ENCODE assay signal across 14 cellular contexts in the genomic region with DNA sequence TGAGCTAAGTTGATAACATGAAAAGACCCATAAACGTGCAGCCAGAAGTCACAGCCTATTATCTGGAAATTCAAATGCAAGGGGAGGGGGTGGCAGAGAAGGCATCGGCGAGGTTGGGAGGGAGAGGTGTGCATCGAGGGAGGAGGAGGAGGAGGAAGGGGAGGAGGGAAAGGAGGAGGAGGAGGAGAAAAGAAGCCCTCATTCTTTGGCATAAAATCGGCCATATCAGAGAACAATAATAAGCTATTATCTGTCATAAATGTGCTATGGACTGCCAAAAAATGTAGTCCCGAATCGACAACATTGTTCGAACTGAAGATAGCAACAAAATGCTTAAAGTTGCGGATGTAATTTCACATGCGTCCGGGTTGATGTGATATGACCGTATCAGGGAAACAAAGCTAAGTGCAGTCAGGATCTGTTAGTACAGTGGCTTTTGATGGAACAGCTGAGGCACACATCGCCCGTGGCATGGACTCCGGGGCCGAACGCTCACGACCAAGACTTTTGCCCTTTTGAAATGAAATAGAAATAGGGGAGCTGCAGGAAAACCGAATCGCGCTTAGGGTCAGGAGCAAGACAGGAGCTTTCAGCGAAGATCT. TPM values are rescaled to one million over a fixed set of nuclear protein-coding genes. Genes with fewer than 3 reads are reported as not detected.
DNase-seq lines count a peak whose midpoint lies in the region; ATAC-seq, FAIRE-seq and TF ChIP-seq lines count a peak whose summit lies in the region.
"Had no signal": no experiment of that assay in that cellular context is flagged by ENCODE, and none has a peak within 500 bp of the region (broad histone marks: within the 10 kb centered on the region; RNA-seq: fewer than 3 reads in every experiment).

No MANE protein-coding gene starts in this region.

- POLR2A ChIA-PET in HepG2 (lab: Yijun Ruan, JAX), result no interaction called here
- POLR2A ChIA-PET in activated CD8-positive, alpha-beta T cell treated with anti-CD3 and anti-CD28 coated beads for 36 hours (lab: Charles Lee), result interaction anchor here (0.7 kb wide), 1 partner anchor 10 kb away, joined by 4 read pairs; no protein-coding TSS in a partner anchor

- no peak overlapping the region for H3K27ac ChIP-seq in HepG2 (ENCODE audit: extremely low read length, insufficient read depth, low read length)
- no peak overlapping the region for H3K27ac ChIP-seq in right lobe of liver
- H3K27ac ChIP-seq in iPS-18a (ENCODE audit: low read length), result no peak overlapping the region
- H3K27ac ChIP-seq: prostate gland had no signal

- TF ChIP-seq RAD21 in HepG2 (CRISPR knock-in tag; IDR thresholded peaks at IDR 0.05), result no peak

- peaks cover 50% of the 10 kb centered on the region for H3K4me1 Mint-ChIP-seq in activated CD8-positive, alpha-beta T cell treated with anti-CD3 and anti-CD28 coated beads for 36 hours (ENCODE audit: low read depth)

- H3K27me3 Mint-ChIP-seq in activated CD8-positive, alpha-beta T cell treated with anti-CD3 and anti-CD28 coated beads for 36 hours, result peaks cover 89% of the 10 kb centered on the region

- ATAC-seq in HepG2 (no peak), right lobe of liver (no peak)
- no peak for ATAC-seq in activated CD8-positive, alpha-beta T cell treated with anti-CD3 and anti-CD28 coated beads for 36 hours

- intact Hi-C loops in HepG2 (cut with micrococcal nuclease; ENCODE audit: unreplicated experiment) (no loop called here), right lobe of liver (cut with DNase I) (no loop called here)
- intact Hi-C loops in activated CD8-positive, alpha-beta T cell treated with anti-CD3 and anti-CD28 coated beads for 36 hours (cut with micrococcal nuclease), result loop anchor here (5.0 to 10.0 kb wide), 3 partner anchors 109 to 436 kb away; no protein-coding TSS in a partner anchor

- 48% methylated on average over 22 of the region's 22 CpGs for WGBS in HepG2 (ENCODE audit: low lambda C conversion rate)
- WGBS in right lobe of liver (ENCODE audit: insufficient coverage, low coverage, low lambda C conversion rate, missing lambda C conversion rate), result 15% methylated on average over 22 of the region's 22 CpGs

- H2AFZ ChIP-seq in HepG2 (ENCODE audit: low read length), result no peak overlapping the region

- H3K9me3 ChIP-seq in HepG2 (ENCODE audit: low read length), result no peaks in the 10 kb centered on the region
- H3K9me3 ChIP-seq in right lobe of liver, result no peaks in the 10 kb centered on the region
- no peaks in the 10 kb centered on the region for H3K9me3 ChIP-seq in iPS-18a (ENCODE audit: control insufficient read depth, low read depth, low read length)
- H3K9me3 ChIP-seq: prostate gland had no signal

- no peaks in the 10 kb centered on the region for H4K20me1 ChIP-seq in HepG2 (ENCODE audit: insufficient read depth, low read length)

- CTCF ChIA-PET in HepG2 (lab: Yijun Ruan, JAX; ENCODE audit: low intra/inter-chr PET ratio, low total read pairs), result no interaction called here
- CTCF ChIA-PET in activated CD8-positive, alpha-beta T cell treated with anti-CD3 and anti-CD28 coated beads for 36 hours (lab: Charles Lee), result interaction anchor here (0.8 to 6.1 kb wide), 12 partner anchors 8 to 683 kb away, joined by 3 to 50 read pairs (median 4); no protein-coding TSS in a partner anchor

- H3K4me3 Mint-ChIP-seq in activated CD8-positive, alpha-beta T cell treated with anti-CD3 and anti-CD28 coated beads for 36 hours, result peak overlapping the region; percentile 1

- H3K9ac ChIP-seq in HepG2 (ENCODE audit: insufficient read depth, low read depth, low read length) (no peak overlapping the region), iPS-18a (ENCODE audit: low read length) (no peak overlapping the region)

- in situ Hi-C loops in HepG2 (cut with HindIII; ENCODE audit: extremely low pct_ligation_motif_present, low pct_unique_long_range_greater_than_20kb), result loop anchor here (10.0 kb wide), 1 partner anchor 436 kb away; no protein-coding TSS in a partner anchor

- no TSS peak for BruUV-seq in HepG2 (replicated peaks; lab: Mats Ljungman, UMichigan)

- H3K4me2 ChIP-seq in HepG2 (ENCODE audit: low read depth, low read length), result no peak overlapping the region

- DNase-seq in HepG2 (ENCODE audit: low spot score) (no peak), right lobe of liver (no peak), Kasumi-1 (lab: John Stamatoyannopoulos, UW) (no peak), globus pallidus (ENCODE audit: low spot score) (no peak), NCI-H2227 (lab: John Stamatoyannopoulos, UW; ENCODE audit: unreplicated experiment) (no peak)
- DNase-seq in activated CD8-positive, alpha-beta T cell treated with anti-CD3 and anti-CD28 coated beads for 36 hours, result no peak
- DNase-seq in central memory CD4-positive, alpha-beta T cell, result no peak

- TF ChIP-seq POLR2A in HepG2 (IDR thresholded peaks at IDR 0.05; ENCODE audit: insufficient read depth in 1 of 2, low read depth in 2 of 2, low read length in 2 of 2) (no peak), right lobe of liver (IDR thresholded peaks at IDR 0.05) (no peak)

- no peak overlapping the region for H3K27ac Mint-ChIP-seq in activated CD8-positive, alpha-beta T cell treated with anti-CD3 and anti-CD28 coated beads for 36 hours

- H3K4me3 ChIP-seq in HepG2 (replicated peaks in 1 of 3; ENCODE audit: insufficient read depth in 1 of 3, low read depth in 2 of 3, low read length in 3 of 3) (no peak overlapping the region), right lobe of liver (no peak overlapping the region), iPS-18a (ENCODE audit: low read length) (peak overlapping the region; percentile 29)
- H3K4me3 ChIP-seq: prostate gland had no signal

- H3K27me3 ChIP-seq in HepG2 (ENCODE audit: control insufficient read depth in 1 of 2, insufficient read depth in 2 of 2, low read length in 2 of 2) (peaks cover 4 to 36% of the 10 kb centered on the region in 2 experiments; a peak in 4 of 5 replicates), right lobe of liver (peaks cover 14 to 76% of the 10 kb centered on the region in 2 donors), iPS-18a (ENCODE audit: control insufficient read depth, insufficient read depth, low read length) (peaks cover 100% of the 10 kb centered on the region)

- TF ChIP-seq CTCF in HepG2 (CRISPR knock-in tag; IDR thresholded peaks at IDR 0.05) (no peak), right lobe of liver (IDR thresholded peaks at IDR 0.05) (no peak)
- no peak for TF ChIP-seq CTCF in activated CD8-positive, alpha-beta T cell treated with anti-CD3 and anti-CD28 coated beads for 36 hours (IDR thresholded peaks at IDR 0.05)

- peaks cover 11% of the 10 kb centered on the region for H3K36me3 Mint-ChIP-seq in activated CD8-positive, alpha-beta T cell treated with anti-CD3 and anti-CD28 coated beads for 36 hours (ENCODE audit: low read depth)

- H3K79me2 ChIP-seq in HepG2 (ENCODE audit: insufficient read depth, low read length), result no peaks in the 10 kb centered on the region

- H3K9me3 Mint-ChIP-seq in activated CD8-positive, alpha-beta T cell treated with anti-CD3 and anti-CD28 coated beads for 36 hours, result peaks cover 2% of the 10 kb centered on the region

- FAIRE-seq in HepG2 (lab: Jason Lieb, UNC), result no peak
- FAIRE-seq: colon, H54 had no signal

- TF ChIP-seq EP300 in HepG2 (IDR thresholded peaks at IDR 0.05; ENCODE audit: low read depth in 2 of 2, low read length in 2 of 2) (no peak), HepG2 (CRISPR knock-in tag; IDR thresholded peaks at IDR 0.05; ENCODE audit: borderline replicate concordance) (no peak)

- H3K36me3 ChIP-seq in HepG2 (replicated peaks in 1 of 2; ENCODE audit: control insufficient read depth in 1 of 2, insufficient read depth in 2 of 2, low read length in 2 of 2), result no peaks in the 10 kb centered on the region
- no peaks in the 10 kb centered on the region for H3K36me3 ChIP-seq in right lobe of liver
- no peaks in the 10 kb centered on the region for H3K36me3 ChIP-seq in iPS-18a (ENCODE audit: control insufficient read depth, low read depth, low read length)
- H3K36me3 ChIP-seq: prostate gland had no signal

- 0 out of 2 replicates have a peak, but pooled peaks cover 13% of the 10 kb centered on the region for H3K4me1 ChIP-seq in HepG2 (ENCODE audit: insufficient read depth, low read length)
- peaks cover 0 to 32% (median 4%) of the 10 kb centered on the region in 4 donors for H3K4me1 ChIP-seq in right lobe of liver
- peaks cover 47% of the 10 kb centered on the region for H3K4me1 ChIP-seq in iPS-18a (ENCODE audit: control insufficient read depth, low read depth, low read length)

TF ChIP-seq in HepG2, 621 proteins besides CTCF, POLR2A, EP300 and RAD21:
- TF ChIP-seq SMARCC2 (IDR thresholded peaks at IDR 0.05) (no peak), ZNF263 (CRISPR knock-in tag; IDR thresholded peaks at IDR 0.05) (peak; percentile 40; the same call in 1 of the 2 replicates)

RNA-seq across cellular contexts. Expression of gene BARHL2, which starts 11.7 kb away (rescaled TPM):
- not detected in 2 replicates for total RNA-seq in HepG2 (2016; rRNA removed; fragmentation: Illumina TruSeq; extraction: Trizol)
- total RNA-seq in HepG2 (2016; cell fraction: cytosol; rRNA removed; fragmentation: Illumina TruSeq; extraction: Trizol; ENCODE audit: low read depth), result not detected in 2 replicates
- not detected in 2 replicates for total RNA-seq in HepG2 (2016; cell fraction: insoluble cytoplasmic fraction; rRNA removed; fragmentation: Illumina TruSeq; extraction: Trizol)
- total RNA-seq in HepG2 (2016; cell fraction: membrane; rRNA removed; fragmentation: Illumina TruSeq; extraction: Trizol), result not detected in 2 replicates
- total RNA-seq in HepG2 (2016; cell fraction: nucleus; rRNA removed; fragmentation: Illumina TruSeq; extraction: Trizol), result not detected in 2 replicates
- not detected in 2 replicates for polyA plus RNA-seq in HepG2 (2011; rRNA removed)
- polyA plus RNA-seq in HepG2 (2011; cell fraction: cytosol; rRNA removed), result not detected in 2 replicates
- not detected in 2 replicates for polyA plus RNA-seq in HepG2 (2011; cell fraction: nucleus; rRNA removed)
- polyA plus RNA-seq in HepG2 (2012), result not detected in 2 replicates
- polyA plus RNA-seq in HepG2 (2016; cell fraction: cytosol; fragmentation: Illumina TruSeq; extraction: Trizol; ENCODE audit: low read depth), result not detected in 2 replicates
- not detected in 2 replicates for polyA plus RNA-seq in HepG2 (2016; cell fraction: insoluble cytoplasmic fraction; fragmentation: Illumina TruSeq; extraction: Trizol; ENCODE audit: low read depth)
- not detected in 2 replicates for polyA plus RNA-seq in HepG2 (2016; cell fraction: membrane; fragmentation: Illumina TruSeq; extraction: Trizol; ENCODE audit: low read depth)
- not detected in 2 replicates for polyA plus RNA-seq in HepG2 (2016; cell fraction: nucleus; fragmentation: Illumina TruSeq; extraction: Trizol; ENCODE audit: insufficient read depth, low read depth)
- polyA minus RNA-seq in HepG2 (2011; rRNA and poly(A)+ RNA removed; ENCODE audit: low replicate concordance), result not detected in 2 replicates
- polyA minus RNA-seq in HepG2 (2011; cell fraction: cytosol; rRNA and poly(A)+ RNA removed), result not detected in 2 replicates
- polyA minus RNA-seq in HepG2 (2011; cell fraction: nucleus; rRNA and poly(A)+ RNA removed), result not detected in 2 replicates
- not detected for total RNA-seq in right lobe of liver
- total RNA-seq in activated CD8-positive, alpha-beta T cell treated with anti-CD3 and anti-CD28 coated beads for 36 hours, result not detected
- total RNA-seq: activated naive CD4-positive, alpha-beta T cell treated with anti-CD3 and anti-CD28 coated beads, Interleukin-2, amount 50 U/mL, for 72 hours; fibroblast of lung; MCF 10A had no signal
- polyA plus RNA-seq: fibroblast of lung had no signal
